1 cellular context compared by ENCODE assay signal in genomic region chr1:91404151-91405012, GRCh38.
TF ChIP-seq lines count a peak whose summit lies in the region.

Gene HFM1, minus strand, starts transcription at chr1:91404837. Its CDS starts 3,755 bp downstream, at chr1:91401082.

TF ChIP-seq in WTC11, 78 proteins besides CTCF, POLR2A, EP300 and RAD21 (continued from another document):
- TF ChIP-seq ATF6 (CRISPR knock-in tag; IDR thresholded peaks at IDR 0.05) (no peak), FOXP1 (CRISPR knock-in tag; IDR thresholded peaks at IDR 0.05; ENCODE audit: borderline replicate concordance) (peak; percentile 85), ESRRA (CRISPR knock-in tag; IDR thresholded peaks at IDR 0.05; ENCODE audit: borderline replicate concordance) (0 out of 2 replicates have a peak, but pooled peaks have one; percentile 44), TEAD1 (CRISPR knock-in tag; IDR thresholded peaks at IDR 0.05) (peak; percentile 72; the same call in 1 of the 2 replicates), ATF1 (CRISPR knock-in tag; IDR thresholded peaks at IDR 0.05) (no peak), FOXK1 (CRISPR knock-in tag; IDR thresholded peaks at IDR 0.05) (peak; percentile 40; the same call in 1 of the 2 replicates), SP1 (CRISPR knock-in tag; conservative IDR thresholded peaks at IDR 0.05) (peak; percentile 86), ZBTB21 (CRISPR knock-in tag; IDR thresholded peaks at IDR 0.05; ENCODE audit: borderline replicate concordance) (0 out of 2 replicates have a peak, but pooled peaks have one; percentile 72)
- TF ChIP-seq, protein P1, sequence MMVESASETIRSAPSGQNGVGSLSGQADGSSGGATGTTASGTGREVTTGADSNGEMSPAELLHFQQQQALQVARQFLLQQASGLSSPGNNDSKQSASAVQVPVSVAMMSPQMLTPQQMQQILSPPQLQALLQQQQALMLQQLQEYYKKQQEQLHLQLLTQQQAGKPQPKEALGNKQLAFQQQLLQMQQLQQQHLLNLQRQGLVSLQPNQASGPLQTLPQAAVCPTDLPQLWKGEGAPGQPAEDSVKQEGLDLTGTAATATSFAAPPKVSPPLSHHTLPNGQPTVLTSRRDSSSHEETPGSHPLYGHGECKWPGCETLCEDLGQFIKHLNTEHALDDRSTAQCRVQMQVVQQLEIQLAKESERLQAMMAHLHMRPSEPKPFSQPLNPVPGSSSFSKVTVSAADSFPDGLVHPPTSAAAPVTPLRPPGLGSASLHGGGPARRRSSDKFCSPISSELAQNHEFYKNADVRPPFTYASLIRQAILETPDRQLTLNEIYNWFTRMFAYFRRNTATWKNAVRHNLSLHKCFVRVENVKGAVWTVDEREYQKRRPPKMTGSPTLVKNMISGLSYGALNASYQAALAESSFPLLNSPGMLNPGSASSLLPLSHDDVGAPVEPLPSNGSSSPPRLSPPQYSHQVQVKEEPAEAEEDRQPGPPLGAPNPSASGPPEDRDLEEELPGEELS (CRISPR knock-in tag; IDR thresholded peaks at IDR 0.05), result 0 out of 2 replicates have a peak, but pooled peaks have one; percentile 55
- TF ChIP-seq, protein P2, sequence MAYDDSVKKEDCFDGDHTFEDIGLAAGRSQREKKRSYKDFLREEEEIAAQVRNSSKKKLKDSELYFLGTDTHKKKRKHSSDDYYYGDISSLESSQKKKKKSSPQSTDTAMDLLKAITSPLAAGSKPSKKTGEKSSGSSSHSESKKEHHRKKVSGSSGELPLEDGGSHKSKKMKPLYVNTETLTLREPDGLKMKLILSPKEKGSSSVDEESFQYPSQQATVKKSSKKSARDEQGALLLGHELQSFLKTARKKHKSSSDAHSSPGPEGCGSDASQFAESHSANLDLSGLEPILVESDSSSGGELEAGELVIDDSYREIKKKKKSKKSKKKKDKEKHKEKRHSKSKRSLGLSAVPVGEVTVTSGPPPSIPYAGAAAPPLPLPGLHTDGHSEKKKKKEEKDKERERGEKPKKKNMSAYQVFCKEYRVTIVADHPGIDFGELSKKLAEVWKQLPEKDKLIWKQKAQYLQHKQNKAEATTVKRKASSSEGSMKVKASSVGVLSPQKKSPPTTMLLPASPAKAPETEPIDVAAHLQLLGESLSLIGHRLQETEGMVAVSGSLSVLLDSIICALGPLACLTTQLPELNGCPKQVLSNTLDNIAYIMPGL (CRISPR knock-in tag; IDR thresholded peaks at IDR 0.05), result peak; percentile 83; the same call in 1 of the 2 replicates
- TF ChIP-seq, protein P3, sequence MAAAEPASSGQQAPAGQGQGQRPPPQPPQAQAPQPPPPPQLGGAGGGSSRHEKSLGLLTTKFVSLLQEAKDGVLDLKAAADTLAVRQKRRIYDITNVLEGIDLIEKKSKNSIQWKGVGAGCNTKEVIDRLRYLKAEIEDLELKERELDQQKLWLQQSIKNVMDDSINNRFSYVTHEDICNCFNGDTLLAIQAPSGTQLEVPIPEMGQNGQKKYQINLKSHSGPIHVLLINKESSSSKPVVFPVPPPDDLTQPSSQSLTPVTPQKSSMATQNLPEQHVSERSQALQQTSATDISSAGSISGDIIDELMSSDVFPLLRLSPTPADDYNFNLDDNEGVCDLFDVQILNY (CRISPR knock-in tag; IDR thresholded peaks at IDR 0.05), result peak; percentile 79; the same call in 1 of the 2 replicates
